In the genomic region with DNA sequence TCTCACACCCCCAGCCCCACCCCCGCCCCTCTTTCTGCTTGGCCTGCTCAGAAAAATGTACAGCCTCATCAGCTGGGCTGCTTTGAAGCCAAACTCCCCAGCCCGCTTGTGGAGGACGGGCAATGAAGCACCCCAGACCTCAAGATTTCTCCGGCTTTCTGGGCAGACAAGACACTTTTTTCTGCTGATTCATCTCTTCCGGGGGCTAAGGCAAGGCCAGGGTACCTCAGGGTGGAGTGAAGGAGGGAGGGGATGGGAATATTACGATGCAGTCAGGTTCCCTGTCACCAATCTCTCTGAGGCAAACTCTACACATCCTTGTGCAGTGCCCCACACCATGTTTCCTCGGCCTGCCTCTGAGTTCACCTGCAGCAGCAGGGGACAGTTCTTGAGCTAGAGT, we compare ENCODE assay signal across 33 cellular contexts.
"Had no signal": no experiment of that assay in that cellular context is flagged by ENCODE, and none has a peak within 500 bp of the region (broad histone marks: within the 10 kb centered on the region; RNA-seq: fewer than 3 reads in every experiment).

No MANE protein-coding gene starts in this region.

- H3K27ac ChIP-seq: body of pancreas, epithelial cell of prostate, esophagus squamous epithelium, gastroesophageal sphincter, WERI-Rb-1 had no signal

- DNase-seq: activated B cell treated with CpG ODN at 0.5 μM for 24 hours; activated CD4-positive, alpha-beta memory T cell treated with anti-CD3 and anti-CD28 coated beads for 36 hours; activated CD4-positive, alpha-beta T cell treated with anti-CD3 and anti-CD28 coated beads for 48 hours; activated CD8-positive, alpha-beta memory T cell treated with anti-CD3 and anti-CD28 coated beads, Interleukin-2, amount 10 ng/mL, durations not matched to agents 7 days and 5 days; activated CD8-positive, alpha-beta memory T cell treated with anti-CD3 and anti-CD28 coated beads, Interleukin-2, amount 50 U/mL, for 4 hours; activated CD8-positive, alpha-beta T cell treated with anti-CD3 and anti-CD28 coated beads, Interleukin-2, amount 10 ng/mL, durations not matched to agents 7 days and 5 days; activated effector memory CD4-positive, alpha-beta T cell treated with anti-CD3 and anti-CD28 coated beads, Interleukin-2, amount 50 U/mL, for 16 hours; activated naive CD4-positive, alpha-beta T cell treated with anti-CD3 and anti-CD28 coated beads for 36 hours; activated naive CD8-positive, alpha-beta T cell treated with anti-CD3 and anti-CD28 coated beads for 36 hours; activated naive CD8-positive, alpha-beta T cell treated with anti-CD3 and anti-CD28 coated beads, Interleukin-2, amount 50 U/mL, for 24 hours; activated T-cell treated with anti-CD3 and anti-CD28 coated beads, Interleukin-2, amount 50 U/mL, for 1 hour; activated T-cell treated with anti-CD3 and anti-CD28 coated beads, Interleukin-2, amount 50 U/mL, for 48 hours; amygdala; aorta; body of pancreas; caudate nucleus; cortex of kidney; dermis blood vessel endothelial cell; effector CD4-positive, alpha-beta T cell; effector memory CD8-positive, alpha-beta T cell; esophagus squamous epithelium; foreskin melanocyte; head of caudate nucleus; T-cell; T-helper 9 cell; WERI-Rb-1 had no signal

- FAIRE-seq: colon, endothelial cell of umbilical vein, TTC549 had no signal

- H3K27me3 ChIP-seq: body of pancreas, esophagus squamous epithelium, gastroesophageal sphincter had no signal

- H3K9me3 ChIP-seq: adrenal gland, body of pancreas, esophagus squamous epithelium, gastroesophageal sphincter had no signal

- H3K4me3 ChIP-seq: adrenal gland, body of pancreas, esophagus squamous epithelium, gastroesophageal sphincter had no signal

- H3K4me1 ChIP-seq: adrenal gland, esophagus squamous epithelium, gastroesophageal sphincter had no signal

- H3K36me3 ChIP-seq: adrenal gland, esophagus squamous epithelium, gastroesophageal sphincter, WERI-Rb-1 had no signal

- ATAC-seq: activated CD4-positive, CD25-positive, alpha-beta regulatory T cell treated with anti-CD3 and anti-CD28 coated beads, Interleukin-2, amount 50 U/mL, for 24 hours; activated CD8-positive, alpha-beta memory T cell treated with anti-CD3 and anti-CD28 coated beads, Interleukin-2, amount 10 ng/mL, durations not matched to agents 7 days and 5 days; activated CD8-positive, alpha-beta T cell treated with anti-CD3 and anti-CD28 coated beads, Interleukin-2, amount 10 ng/mL, durations not matched to agents 7 days and 5 days; activated naive CD8-positive, alpha-beta T cell treated with anti-CD3 and anti-CD28 coated beads, Interleukin-2, amount 50 U/mL, for 24 hours; body of pancreas; effector memory CD8-positive, alpha-beta T cell; gastroesophageal sphincter; T-cell had no signal
